ENCODE assay signal across 22 cellular contexts in the genomic region with DNA sequence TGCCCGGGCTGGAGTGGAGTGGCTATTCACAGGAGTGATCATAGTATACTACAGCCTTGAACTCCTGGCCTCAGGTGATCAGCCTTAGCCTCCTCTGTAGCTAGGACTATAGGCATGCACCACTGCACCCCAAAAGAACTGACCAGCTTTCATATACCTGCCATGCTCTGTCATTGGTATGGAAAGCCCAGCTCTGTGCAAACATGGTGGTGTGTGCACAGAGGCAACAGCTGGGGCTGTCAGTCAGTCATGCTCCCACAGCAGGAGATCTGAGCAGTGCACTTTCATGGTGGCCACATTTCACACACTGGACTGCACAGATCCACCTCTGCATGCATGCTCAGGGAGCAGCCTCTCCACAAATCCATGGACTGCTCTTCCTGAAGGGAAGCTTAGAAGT.
"Had no signal": no experiment of that assay in that cellular context is flagged by ENCODE, and none has a peak within 500 bp of the region (broad histone marks: within the 10 kb centered on the region; RNA-seq: fewer than 3 reads in every experiment).

No MANE protein-coding gene starts in this region.

- H3K27me3 ChIP-seq: body of pancreas, cardiac muscle cell, neural progenitor cell, suprapubic skin, transverse colon, vagina had no signal

- H3K4me3 ChIP-seq: body of pancreas, cardiac muscle cell, lung, neural progenitor cell, suprapubic skin, transverse colon, vagina had no signal

- ATAC-seq: activated CD8-positive, alpha-beta memory T cell treated with anti-CD3 and anti-CD28 coated beads, Interleukin-2, amount 10 ng/mL, durations not matched to agents 7 days and 5 days; activated CD8-positive, alpha-beta T cell treated with anti-CD3 and anti-CD28 coated beads for 36 hours; activated naive CD8-positive, alpha-beta T cell treated with anti-CD3 and anti-CD28 coated beads, Interleukin-2, amount 50 U/mL, for 24 hours; body of pancreas; naive thymus-derived CD8-positive, alpha-beta T cell had no signal

- H3K27ac ChIP-seq: body of pancreas, cardiac muscle cell, neural progenitor cell, suprapubic skin, transverse colon, vagina, WERI-Rb-1 had no signal

- DNase-seq: activated CD4-positive, alpha-beta T cell treated with anti-CD3 and anti-CD28 coated beads, Interleukin-2, amount 10 ng/mL, durations not matched to agents 7 days and 5 days; activated CD4-positive, CD25-positive, alpha-beta regulatory T cell treated with anti-CD3 and anti-CD28 coated beads, Interleukin-2, amount 50 U/mL, for 72 hours; activated CD8-positive, alpha-beta memory T cell treated with anti-CD3 and anti-CD28 coated beads, Interleukin-2, amount 10 ng/mL, durations not matched to agents 7 days and 5 days; activated CD8-positive, alpha-beta T cell treated with anti-CD3 and anti-CD28 coated beads for 36 hours; activated gamma-delta T cell; activated naive CD4-positive, alpha-beta T cell treated with anti-CD3 and anti-CD28 coated beads, Interleukin-2, amount 50 U/mL, for 16 hours; activated naive CD8-positive, alpha-beta T cell treated with anti-CD3 and anti-CD28 coated beads, Interleukin-2, amount 50 U/mL, for 24 hours; activated T-cell treated with anti-CD3 and anti-CD28 coated beads for 4 hours; body of pancreas; effector CD4-positive, alpha-beta T cell; kidney; naive thymus-derived CD8-positive, alpha-beta T cell; posterior cingulate gyrus; retina; stimulated activated CD4-positive, alpha-beta T cell treated with anti-CD3 and anti-CD28 coated beads, Interleukin-4, amount 100 ng/mL, for 24 hours; transverse colon had no signal
